Comparison of ENCODE assay signal across 16 cellular contexts in the genomic region with DNA sequence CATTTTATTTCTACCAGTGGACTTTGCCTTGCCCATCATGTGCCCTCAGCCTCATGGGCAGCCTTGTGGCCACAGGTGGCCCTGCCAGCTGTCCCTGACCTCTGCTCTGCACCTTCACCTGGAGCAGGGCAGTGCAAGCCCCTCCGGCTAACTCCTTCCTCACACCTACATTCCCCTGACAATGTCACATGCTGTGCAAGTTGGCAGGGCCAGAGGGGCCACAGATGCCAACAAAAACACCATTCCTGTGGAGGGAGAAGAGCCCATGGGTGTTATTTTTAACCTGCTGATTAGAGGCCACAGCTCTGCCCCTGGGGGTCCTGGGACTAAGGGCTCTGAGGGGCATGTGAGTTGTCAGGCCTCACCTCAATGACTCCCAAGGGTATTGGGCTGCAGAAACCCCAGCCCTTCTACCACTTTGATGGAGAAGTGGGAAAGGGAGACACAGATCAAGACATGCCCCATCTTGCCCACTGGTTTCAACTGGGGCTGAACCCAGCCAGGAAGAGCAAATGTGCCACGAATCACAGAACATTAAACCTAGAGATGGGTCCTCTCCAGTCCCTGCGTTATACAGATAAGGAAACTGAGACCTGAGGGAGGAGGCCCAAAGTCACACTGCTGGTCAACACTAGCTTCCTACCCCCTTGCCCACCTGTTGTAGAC.
DNase-seq lines count a peak whose midpoint lies in the region; ATAC-seq, FAIRE-seq and TF ChIP-seq lines count a peak whose summit lies in the region.
"Had no signal": no experiment of that assay in that cellular context is flagged by ENCODE, and none has a peak within 500 bp of the region (broad histone marks: within the 10 kb centered on the region; RNA-seq: fewer than 3 reads in every experiment).

No MANE protein-coding gene starts in this region.

- H3K27ac ChIP-seq in A549: peak overlapping the region; percentile 97 to 98
- H3K27ac ChIP-seq: parathyroid adenoma had no signal

- no peak for ATAC-seq in A549
- ATAC-seq in left lobe of liver: peak; percentile 17
- no peak for ATAC-seq in GM19324 (IDR thresholded peaks at IDR 0.05; ENCODE audit: low FRiP score, unreplicated experiment)
- ATAC-seq: left colon; stimulated activated naive B cell treated with anti-CD40 and anti-IgM and Interleukin-4, amounts not matched to agents 10 μg/mL and 1 μg/mL and 100 μg/mL, for 72 hours had no signal

- H3K4me3 Mint-ChIP-seq in dendritic cell treated with granulocyte-macrophage colony-stimulating factor and Interleukin-4, amounts not matched to agents 40 ng/mL and 50 ng/mL, for 4 days: no peak overlapping the region
- no peak overlapping the region for H3K4me3 Mint-ChIP-seq in activated CD4-positive, alpha-beta memory T cell treated with anti-CD3 and anti-CD28 coated beads for 36 hours
- H3K4me3 Mint-ChIP-seq: activated CD4-positive, alpha-beta T cell treated with anti-CD3 and anti-CD28 coated beads, Interleukin-2, amount 10 ng/mL, durations not matched to agents 24 days and 14 days; stimulated activated naive B cell treated with anti-CD40 and anti-IgM and Interleukin-4, amounts not matched to agents 10 μg/mL and 1 μg/mL and 100 μg/mL, for 72 hours had no signal

- TF ChIP-seq EP300 in A549 (IDR thresholded peaks at IDR 0.05): no peak

- CTCF ChIA-PET in A549 (lab: Yijun Ruan, JAX): interaction anchor here (0.6 to 5.7 kb wide), 11 partner anchors 12 to 395 kb away, joined by 3 to 49 read pairs (median 5); partner anchors contain the start of gene VEGFA
- CTCF ChIA-PET in activated CD4-positive, alpha-beta memory T cell treated with anti-CD3 and anti-CD28 coated beads for 36 hours (lab: Charles Lee): interaction anchor here (0.6 to 2.9 kb wide), 11 partner anchors 9 to 338 kb away, joined by 3 to 23 read pairs (median 4); partner anchors contain the start of gene VEGFA

- H3K9me3 Mint-ChIP-seq in dendritic cell treated with granulocyte-macrophage colony-stimulating factor and Interleukin-4, amounts not matched to agents 40 ng/mL and 50 ng/mL, for 4 days: no peaks in the 10 kb centered on the region
- peaks cover 9% of the 10 kb centered on the region for H3K9me3 Mint-ChIP-seq in activated CD4-positive, alpha-beta memory T cell treated with anti-CD3 and anti-CD28 coated beads for 36 hours
- H3K9me3 Mint-ChIP-seq: activated CD4-positive, alpha-beta T cell treated with anti-CD3 and anti-CD28 coated beads, Interleukin-2, amount 10 ng/mL, durations not matched to agents 24 days and 14 days had no signal

- POLR2A ChIA-PET in A549 (lab: Yijun Ruan, JAX): interaction anchor here (1.8 kb wide), 1 partner anchor 10 kb away, joined by 4 read pairs; no protein-coding TSS in a partner anchor
- POLR2A ChIA-PET in activated CD4-positive, alpha-beta memory T cell treated with anti-CD3 and anti-CD28 coated beads for 36 hours (lab: Charles Lee): interaction anchor here (0.8 kb wide), 1 partner anchor 160 kb away, joined by 3 read pairs; no protein-coding TSS in a partner anchor

- no peak for TF ChIP-seq POLR2A in A549 (IDR thresholded peaks at IDR 0.05; ENCODE audit: low read length)

- H3K27me3 ChIP-seq in MG63: no peaks in the 10 kb centered on the region

- DNase-seq in A549 (ENCODE audit: low read depth in 1 of 2, low spot score in 1 of 2) (no peak), MG63 (peak; percentile 62), left lobe of liver (ENCODE audit: low spot score) (no peak), hypothalamus (lab: John Stamatoyannopoulos, UW) (no peak), NCI-H187 (lab: John Stamatoyannopoulos, UW) (no peak)
- no peak for DNase-seq in activated CD4-positive, alpha-beta memory T cell treated with anti-CD3 and anti-CD28 coated beads for 36 hours
- DNase-seq: left colon; NCI-H1694; stimulated activated CD4-positive, alpha-beta T cell treated with anti-CD3 and anti-CD28 coated beads, Interleukin-12 subunit alpha, Interleukin-12 subunit beta, amount 100 ng/mL, for 4 hours; stimulated activated naive B cell treated with anti-CD40 and anti-IgM and Interleukin-4, amounts not matched to agents 10 μg/mL and 1 μg/mL and 100 μg/mL, for 72 hours had no signal

- peak overlapping the region; percentile 100 for H3K27ac Mint-ChIP-seq in dendritic cell treated with granulocyte-macrophage colony-stimulating factor and Interleukin-4, amounts not matched to agents 40 ng/mL and 50 ng/mL, for 4 days
- H3K27ac Mint-ChIP-seq in activated CD4-positive, alpha-beta memory T cell treated with anti-CD3 and anti-CD28 coated beads for 36 hours: no peak overlapping the region
- H3K27ac Mint-ChIP-seq: activated CD4-positive, alpha-beta T cell treated with anti-CD3 and anti-CD28 coated beads, Interleukin-2, amount 10 ng/mL, durations not matched to agents 24 days and 14 days; stimulated activated naive B cell treated with anti-CD40 and anti-IgM and Interleukin-4, amounts not matched to agents 10 μg/mL and 1 μg/mL and 100 μg/mL, for 72 hours had no signal

- 97% methylated on average over 3 of the region's 3 CpGs for WGBS in A549 (ENCODE audit: missing lambda C conversion rate)

- TF ChIP-seq CTCF in A549 (IDR thresholded peaks at IDR 0.05): no peak

- H3K27me3 Mint-ChIP-seq in dendritic cell treated with granulocyte-macrophage colony-stimulating factor and Interleukin-4, amounts not matched to agents 40 ng/mL and 50 ng/mL, for 4 days: no peaks in the 10 kb centered on the region
- peaks cover 4% of the 10 kb centered on the region for H3K27me3 Mint-ChIP-seq in activated CD4-positive, alpha-beta memory T cell treated with anti-CD3 and anti-CD28 coated beads for 36 hours
- H3K27me3 Mint-ChIP-seq: activated CD4-positive, alpha-beta T cell treated with anti-CD3 and anti-CD28 coated beads, Interleukin-2, amount 10 ng/mL, durations not matched to agents 24 days and 14 days had no signal

- no peak for TF ChIP-seq RAD21 in A549 (conservative IDR thresholded peaks at IDR 0.05 in 1 of 2, IDR thresholded peaks at IDR 0.05 in 1 of 2)

- H3K4me1 ChIP-seq in A549: peaks cover 71% of the 10 kb centered on the region

- H3K36me3 ChIP-seq in MG63: no peaks in the 10 kb centered on the region

- H3K4me1 Mint-ChIP-seq in dendritic cell treated with granulocyte-macrophage colony-stimulating factor and Interleukin-4, amounts not matched to agents 40 ng/mL and 50 ng/mL, for 4 days (ENCODE audit: low read depth): peaks cover 100% of the 10 kb centered on the region
- H3K4me1 Mint-ChIP-seq in activated CD4-positive, alpha-beta memory T cell treated with anti-CD3 and anti-CD28 coated beads for 36 hours (ENCODE audit: low read depth): peaks cover 9% of the 10 kb centered on the region

- H3K9me3 ChIP-seq in A549 (peaks cover 17% of the 10 kb centered on the region), MG63 (no peaks in the 10 kb centered on the region)

- H3K4me3 ChIP-seq in A549 (no peak overlapping the region), MG63 (no peak overlapping the region)

- intact Hi-C loops in dendritic cell treated with granulocyte-macrophage colony-stimulating factor and Interleukin-4, amounts not matched to agents 40 ng/mL and 50 ng/mL, for 4 days (cut with micrococcal nuclease): no loop called here
- intact Hi-C loops in activated CD4-positive, alpha-beta memory T cell treated with anti-CD3 and anti-CD28 coated beads for 36 hours (cut with micrococcal nuclease): no loop called here

- H3K36me3 Mint-ChIP-seq in dendritic cell treated with granulocyte-macrophage colony-stimulating factor and Interleukin-4, amounts not matched to agents 40 ng/mL and 50 ng/mL, for 4 days (ENCODE audit: low read depth): no peaks in the 10 kb centered on the region
- no peaks in the 10 kb centered on the region for H3K36me3 Mint-ChIP-seq in activated CD4-positive, alpha-beta memory T cell treated with anti-CD3 and anti-CD28 coated beads for 36 hours

- no peak for FAIRE-seq in A549 (lab: Jason Lieb, UNC)
- FAIRE-seq: HTR-8/SVneo, TTC549 had no signal

- H3K4me2 ChIP-seq in A549: 0 out of 3 replicates have a peak overlapping the region, but pooled peaks have one; percentile 12

TF ChIP-seq in A549, 52 proteins besides CTCF, POLR2A, EP300 and RAD21:
- TF ChIP-seq MAX (IDR thresholded peaks at IDR 0.05) (peak; percentile 29; the same call in 1 of the 2 replicates), MAZ (IDR thresholded peaks at IDR 0.05; ENCODE audit: borderline replicate concordance, low read depth, low read length) (no peak)
